Comparison of ENCODE assay signal across 30 cellular contexts in the genomic region with DNA sequence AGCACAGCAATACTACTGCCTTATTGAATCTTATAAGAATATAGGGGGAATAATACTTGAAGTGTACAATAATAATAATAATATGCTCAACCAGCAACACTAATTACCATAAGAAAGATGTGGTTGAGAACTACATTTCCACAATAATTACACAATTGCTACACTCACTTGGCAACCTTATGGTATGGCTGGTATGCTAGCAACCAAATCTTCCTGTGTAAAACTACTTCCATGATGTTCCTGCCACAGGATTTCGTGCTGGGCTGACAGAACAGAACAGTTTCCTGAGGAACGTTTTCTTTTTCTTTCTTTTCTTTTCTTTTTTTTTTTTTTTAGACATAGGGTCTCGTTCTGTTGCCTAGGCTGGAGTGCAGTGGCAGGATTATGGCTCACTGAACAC. TPM values are rescaled to one million over a fixed set of nuclear protein-coding genes. Genes with fewer than 3 reads are reported as not detected.
"Had no signal": no experiment of that assay in that cellular context is flagged by ENCODE, and none has a peak within 500 bp of the region (broad histone marks: within the 10 kb centered on the region; RNA-seq: fewer than 3 reads in every experiment).

No MANE protein-coding gene starts in this region.

- DNase-seq: activated CD4-positive, alpha-beta memory T cell treated with anti-CD3 and anti-CD28 coated beads, Interleukin-2, amount 10 ng/mL, durations not matched to agents 7 days and 5 days; activated CD4-positive, alpha-beta T cell treated with anti-CD3 and anti-CD28 coated beads for 36 hours; activated CD4-positive, alpha-beta T cell treated with anti-CD3 and anti-CD28 coated beads, Interleukin-2, amount 10 ng/mL, durations not matched to agents 24 days and 14 days; activated CD4-positive, CD25-positive, alpha-beta regulatory T cell; activated CD4-positive, CD25-positive, alpha-beta regulatory T cell treated with anti-CD3 and anti-CD28 coated beads, Interleukin-2, amount 50 U/mL, for 72 hours; activated CD8-positive, alpha-beta memory T cell treated with anti-CD3 and anti-CD28 coated beads, Interleukin-2, amount 50 U/mL, for 48 hours; activated gamma-delta T cell; activated naive CD4-positive, alpha-beta T cell; activated naive CD4-positive, alpha-beta T cell treated with anti-CD3 and anti-CD28 coated beads, Interleukin-2, amount 10 ng/mL, durations not matched to agents 7 days and 5 days; activated naive CD8-positive, alpha-beta T cell treated with anti-CD3 and anti-CD28 coated beads, Interleukin-2, amount 10 ng/mL, durations not matched to agents 7 days and 5 days; activated T-cell treated with anti-CD3 and anti-CD28 coated beads for 4 hours; activated T-cell treated with anti-CD3 and anti-CD28 coated beads, Interleukin-2, amount 50 U/mL, for 24 hours; activated T-cell treated with anti-CD3 and anti-CD28 coated beads, Interleukin-2, amount 50 U/mL, for 72 hours; body of pancreas; central memory CD4-positive, alpha-beta T cell; cerebellar nuclear complex; dorsolateral prefrontal cortex; effector memory CD4-positive, alpha-beta T cell; endodermal cell; foreskin keratinocyte; gastrocnemius medialis; heart right ventricle; T-helper 2 cell had no signal

- H3K4me1 ChIP-seq: ascending aorta, body of pancreas, foreskin keratinocyte, gastrocnemius medialis, heart right ventricle had no signal

- ATAC-seq: activated CD4-positive, alpha-beta T cell treated with anti-CD3 and anti-CD28 coated beads for 36 hours; activated naive CD4-positive, alpha-beta T cell treated with anti-CD3 and anti-CD28 coated beads, Interleukin-2, amount 50 U/mL, for 72 hours; activated T-cell treated with anti-CD3 and anti-CD28 coated beads, Interleukin-2, amount 50 U/mL, for 72 hours; body of pancreas; esophagus mucosa; foreskin keratinocyte; gastrocnemius medialis; heart right ventricle had no signal

- H2AFZ ChIP-seq: hepatocyte had no signal

- H3K27me3 ChIP-seq: ascending aorta, body of pancreas, dorsolateral prefrontal cortex, foreskin keratinocyte, heart right ventricle, hepatocyte had no signal

- H3K27me3 Mint-ChIP-seq: activated CD4-positive, alpha-beta memory T cell treated with anti-CD3 and anti-CD28 coated beads, Interleukin-2, amount 10 ng/mL, durations not matched to agents 7 days and 5 days; activated CD4-positive, alpha-beta T cell treated with anti-CD3 and anti-CD28 coated beads, Interleukin-2, amount 10 ng/mL, durations not matched to agents 24 days and 14 days; activated naive CD4-positive, alpha-beta T cell treated with anti-CD3 and anti-CD28 coated beads, Interleukin-2, amount 10 ng/mL, durations not matched to agents 7 days and 5 days; activated T-cell treated with anti-CD3 and anti-CD28 coated beads, Interleukin-2, amount 50 U/mL, for 24 hours had no signal

- H3K36me3 Mint-ChIP-seq: activated naive CD4-positive, alpha-beta T cell treated with anti-CD3 and anti-CD28 coated beads, Interleukin-2, amount 10 ng/mL, durations not matched to agents 7 days and 5 days; activated naive CD8-positive, alpha-beta T cell treated with anti-CD3 and anti-CD28 coated beads, Interleukin-2, amount 10 ng/mL, durations not matched to agents 7 days and 5 days had no signal

- H3K27ac ChIP-seq: ascending aorta, body of pancreas, coronary artery, dorsolateral prefrontal cortex, foreskin keratinocyte, gastrocnemius medialis, heart right ventricle, hepatocyte had no signal

- H3K4me3 ChIP-seq: ascending aorta, body of pancreas, coronary artery, dorsolateral prefrontal cortex, gastrocnemius medialis, heart right ventricle, hepatocyte had no signal

- H3K4me3 Mint-ChIP-seq: activated CD4-positive, alpha-beta memory T cell treated with anti-CD3 and anti-CD28 coated beads, Interleukin-2, amount 10 ng/mL, durations not matched to agents 7 days and 5 days; activated CD4-positive, alpha-beta T cell treated with anti-CD3 and anti-CD28 coated beads for 36 hours; activated CD4-positive, alpha-beta T cell treated with anti-CD3 and anti-CD28 coated beads, Interleukin-2, amount 10 ng/mL, durations not matched to agents 24 days and 14 days; activated naive CD4-positive, alpha-beta T cell treated with anti-CD3 and anti-CD28 coated beads, Interleukin-2, amount 10 ng/mL, durations not matched to agents 7 days and 5 days; activated naive CD8-positive, alpha-beta T cell treated with anti-CD3 and anti-CD28 coated beads, Interleukin-2, amount 10 ng/mL, durations not matched to agents 7 days and 5 days; activated T-cell treated with anti-CD3 and anti-CD28 coated beads, Interleukin-2, amount 50 U/mL, for 24 hours; activated T-cell treated with anti-CD3 and anti-CD28 coated beads, Interleukin-2, amount 50 U/mL, for 72 hours; dendritic cell treated with granulocyte-macrophage colony-stimulating factor and Interleukin-4, amounts not matched to agents 40 ng/mL and 50 ng/mL, for 4 days; endodermal cell had no signal

- H3K4me2 ChIP-seq: hepatocyte had no signal

- H3K4me1 Mint-ChIP-seq: activated CD4-positive, alpha-beta memory T cell treated with anti-CD3 and anti-CD28 coated beads, Interleukin-2, amount 10 ng/mL, durations not matched to agents 7 days and 5 days; activated CD4-positive, alpha-beta T cell treated with anti-CD3 and anti-CD28 coated beads for 36 hours; activated CD4-positive, alpha-beta T cell treated with anti-CD3 and anti-CD28 coated beads, Interleukin-2, amount 10 ng/mL, durations not matched to agents 24 days and 14 days; activated naive CD4-positive, alpha-beta T cell treated with anti-CD3 and anti-CD28 coated beads, Interleukin-2, amount 10 ng/mL, durations not matched to agents 7 days and 5 days; activated naive CD8-positive, alpha-beta T cell treated with anti-CD3 and anti-CD28 coated beads, Interleukin-2, amount 10 ng/mL, durations not matched to agents 7 days and 5 days had no signal

- H3K27ac Mint-ChIP-seq: activated CD4-positive, alpha-beta memory T cell treated with anti-CD3 and anti-CD28 coated beads, Interleukin-2, amount 10 ng/mL, durations not matched to agents 7 days and 5 days; activated CD4-positive, alpha-beta T cell treated with anti-CD3 and anti-CD28 coated beads for 36 hours; activated CD4-positive, alpha-beta T cell treated with anti-CD3 and anti-CD28 coated beads, Interleukin-2, amount 10 ng/mL, durations not matched to agents 24 days and 14 days; activated naive CD4-positive, alpha-beta T cell treated with anti-CD3 and anti-CD28 coated beads, Interleukin-2, amount 10 ng/mL, durations not matched to agents 7 days and 5 days; activated naive CD8-positive, alpha-beta T cell treated with anti-CD3 and anti-CD28 coated beads, Interleukin-2, amount 10 ng/mL, durations not matched to agents 7 days and 5 days; activated T-cell treated with anti-CD3 and anti-CD28 coated beads, Interleukin-2, amount 50 U/mL, for 24 hours; activated T-cell treated with anti-CD3 and anti-CD28 coated beads, Interleukin-2, amount 50 U/mL, for 72 hours; dendritic cell treated with granulocyte-macrophage colony-stimulating factor and Interleukin-4, amounts not matched to agents 40 ng/mL and 50 ng/mL, for 4 days; endodermal cell had no signal

- H3K36me3 ChIP-seq: ascending aorta, gastrocnemius medialis, heart right ventricle had no signal

RNA-seq across cellular contexts. Expression of gene KIF26B, which starts 50.6 kb away (rescaled TPM):
- total RNA-seq: activated CD4-positive, alpha-beta memory T cell treated with anti-CD3 and anti-CD28 coated beads, Interleukin-2, amount 10 ng/mL, durations not matched to agents 7 days and 5 days; ascending aorta; T-helper 1 cell treated with Interleukin-12 subunit alpha and Interleukin-12 subunit beta and Interleukin-4 antibody, amounts not matched to agents 30 ng/mL and 1 ng/mL, for 36 hours had no signal
